1 cellular context compared by ENCODE assay signal in the genomic region with DNA sequence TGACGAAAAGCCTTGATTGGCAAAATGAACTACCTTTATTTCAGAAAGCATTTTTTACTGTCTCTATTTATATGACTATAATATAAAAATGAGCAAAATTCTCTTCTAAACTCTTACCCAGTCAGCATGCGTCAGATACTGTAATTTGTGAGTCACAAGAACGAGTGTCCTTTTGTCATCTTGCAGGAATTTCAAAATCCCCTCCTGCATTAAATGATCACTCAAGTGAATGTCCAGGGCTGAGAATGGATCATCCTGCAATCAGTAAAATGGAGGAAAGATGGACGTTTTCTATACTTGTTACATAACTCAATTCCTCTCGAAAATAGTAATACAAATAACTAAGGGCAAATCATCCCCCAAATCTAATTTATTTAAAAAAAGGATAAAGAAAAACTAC.
TF ChIP-seq lines count a peak whose summit lies in the region.

No MANE protein-coding gene starts in this region.

TF ChIP-seq in WTC11, 78 proteins besides CTCF, POLR2A, EP300 and RAD21 (continued from another document):
- TF ChIP-seq, protein P1, sequence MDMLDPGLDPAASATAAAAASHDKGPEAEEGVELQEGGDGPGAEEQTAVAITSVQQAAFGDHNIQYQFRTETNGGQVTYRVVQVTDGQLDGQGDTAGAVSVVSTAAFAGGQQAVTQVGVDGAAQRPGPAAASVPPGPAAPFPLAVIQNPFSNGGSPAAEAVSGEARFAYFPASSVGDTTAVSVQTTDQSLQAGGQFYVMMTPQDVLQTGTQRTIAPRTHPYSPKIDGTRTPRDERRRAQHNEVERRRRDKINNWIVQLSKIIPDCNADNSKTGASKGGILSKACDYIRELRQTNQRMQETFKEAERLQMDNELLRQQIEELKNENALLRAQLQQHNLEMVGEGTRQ (CRISPR knock-in tag; IDR thresholded peaks at IDR 0.05), result no peak
- TF ChIP-seq ZNF423 (CRISPR knock-in tag; IDR thresholded peaks at IDR 0.05), result no peak
